Comparison of ENCODE assay signal across 12 cellular contexts in genomic region chr19:40809358-40810086, GRCh38. TPM values are rescaled to one million over a fixed set of nuclear protein-coding genes. Genes with fewer than 3 reads are reported as not detected.
DNase-seq lines count a peak whose midpoint lies in the region; ATAC-seq, FAIRE-seq and TF ChIP-seq lines count a peak whose summit lies in the region.
"Had no signal": no experiment of that assay in that cellular context is flagged by ENCODE, and none has a peak within 500 bp of the region (broad histone marks: within the 10 kb centered on the region; RNA-seq: fewer than 3 reads in every experiment).

No MANE protein-coding gene starts in this region.

- H3K27ac Mint-ChIP-seq in activated T-cell treated with anti-CD3 and anti-CD28 coated beads, Interleukin-2, amount 50 U/mL, for 24 hours, result peak overlapping the region; percentile 26
- no peak overlapping the region for H3K27ac Mint-ChIP-seq in activated T-helper 17 cell treated with anti-CD3 and anti-CD28 coated beads, Interleukin-2, amount 50 U/mL, for 72 hours

- no peaks in the 10 kb centered on the region for H3K9me3 Mint-ChIP-seq in activated T-cell treated with anti-CD3 and anti-CD28 coated beads, Interleukin-2, amount 50 U/mL, for 24 hours
- H3K9me3 Mint-ChIP-seq in activated T-helper 17 cell treated with anti-CD3 and anti-CD28 coated beads, Interleukin-2, amount 50 U/mL, for 72 hours, result no peaks in the 10 kb centered on the region

- peaks cover 3% of the 10 kb centered on the region for H3K27me3 Mint-ChIP-seq in activated T-cell treated with anti-CD3 and anti-CD28 coated beads, Interleukin-2, amount 50 U/mL, for 24 hours
- no peaks in the 10 kb centered on the region for H3K27me3 Mint-ChIP-seq in activated T-helper 17 cell treated with anti-CD3 and anti-CD28 coated beads, Interleukin-2, amount 50 U/mL, for 72 hours

- H3K4me1 Mint-ChIP-seq in activated T-cell treated with anti-CD3 and anti-CD28 coated beads, Interleukin-2, amount 50 U/mL, for 24 hours (ENCODE audit: low read depth), result peaks cover 75% of the 10 kb centered on the region
- H3K4me1 Mint-ChIP-seq in activated T-helper 17 cell treated with anti-CD3 and anti-CD28 coated beads, Interleukin-2, amount 50 U/mL, for 72 hours, result peaks cover 36% of the 10 kb centered on the region

- no peak for FAIRE-seq in kidney (lab: Jason Lieb, UNC)
- FAIRE-seq: GM19239 had no signal

- H3K36me3 ChIP-seq in kidney (ENCODE audit: control insufficient read depth in 1 of 2, insufficient read depth in 2 of 2, low read length in 2 of 2), result peaks cover 5 to 14% of the 10 kb centered on the region in 2 donors

- no peak overlapping the region for H3K9ac ChIP-seq in kidney (ENCODE audit: low read length in 2 of 2)

- peaks cover 55% of the 10 kb centered on the region for H3K36me3 Mint-ChIP-seq in activated T-cell treated with anti-CD3 and anti-CD28 coated beads, Interleukin-2, amount 50 U/mL, for 24 hours (ENCODE audit: low read depth)
- peaks cover 54% of the 10 kb centered on the region for H3K36me3 Mint-ChIP-seq in activated T-helper 17 cell treated with anti-CD3 and anti-CD28 coated beads, Interleukin-2, amount 50 U/mL, for 72 hours (ENCODE audit: low read depth)

- H3K4me3 Mint-ChIP-seq in activated T-cell treated with anti-CD3 and anti-CD28 coated beads, Interleukin-2, amount 50 U/mL, for 24 hours, result no peak overlapping the region
- peak overlapping the region; percentile 88 for H3K4me3 Mint-ChIP-seq in activated T-helper 17 cell treated with anti-CD3 and anti-CD28 coated beads, Interleukin-2, amount 50 U/mL, for 72 hours

- intact Hi-C loops in kidney (cut with DNase I), result loop anchor here (10.0 kb wide), 1 partner anchor 145 kb away; no protein-coding TSS in a partner anchor

- H3K4me3 ChIP-seq in kidney (ENCODE audit: low read length in 2 of 2), result peak overlapping the region; percentile 19 to 42

- no peaks in the 10 kb centered on the region for H3K9me3 ChIP-seq in kidney (ENCODE audit: control insufficient read depth in 1 of 2, low read length in 2 of 2)

- TF ChIP-seq CTCF in kidney (IDR thresholded peaks at IDR 0.05; ENCODE audit: borderline replicate concordance, extremely low read depth, insufficient read depth), result no peak

- H3K27ac ChIP-seq in kidney (ENCODE audit: low read depth in 2 of 2, low read length in 2 of 2) (no peak overlapping the region), substantia nigra (ENCODE audit: low read depth, low read length, poor library complexity, severe bottlenecking) (peak overlapping the region; percentile 55)

- DNase-seq in activated T-cell treated with anti-CD3 and anti-CD28 coated beads, Interleukin-2, amount 50 U/mL, for 24 hours, result no peak
- no peak for DNase-seq in activated T-cell treated with anti-CD3 and anti-CD28 coated beads, Interleukin-2, amount 50 U/mL, for 48 hours
- peak; percentile 76 for DNase-seq in kidney
- DNase-seq in substantia nigra (lab: John Stamatoyannopoulos, UW), result no peak
- DNase-seq in dermis blood vessel endothelial cell, result no peak
- no peak for DNase-seq in stimulated activated CD4-positive, alpha-beta T cell treated with anti-CD3 and anti-CD28 coated beads, Interleukin-15, amount 100 ng/mL, for 24 hours
- DNase-seq: activated CD8-positive, alpha-beta memory T cell treated with anti-CD3 and anti-CD28 coated beads, Interleukin-2, amount 50 U/mL, for 48 hours; central memory CD4-positive, alpha-beta T cell; MM.1S had no signal

- peaks cover 10 to 40% of the 10 kb centered on the region in 2 donors for H3K4me1 ChIP-seq in kidney (ENCODE audit: control insufficient read depth in 1 of 2, insufficient read depth in 1 of 2, low read depth in 1 of 2, low read length in 2 of 2)

- no peak for ATAC-seq in activated T-helper 17 cell treated with anti-CD3 and anti-CD28 coated beads, Interleukin-2, amount 50 U/mL, for 72 hours (replicated peaks)
- ATAC-seq in HG02870 (IDR thresholded peaks at IDR 0.05; ENCODE audit: unreplicated experiment), result no peak

RNA-seq across cellular contexts. Expression of gene EGLN2, which starts 10.5 kb away (rescaled TPM):
- total RNA-seq in activated T-helper 17 cell treated with anti-CD3 and anti-CD28 coated beads, Interleukin-2, amount 50 U/mL, for 72 hours, result 10 to 100 TPM; 78.1 to 86.8 TPM
- total RNA-seq in kidney, result 96.0 TPM
- 96.3 TPM for polyA plus RNA-seq in kidney (ENCODE audit: insufficient read depth, low read depth, low replicate concordance)
- 159 and 197 TPM in 2 replicates for total RNA-seq in dermis blood vessel endothelial cell

RNA-seq across cellular contexts. Expression of gene RAB4B, which starts 31.5 kb away (rescaled TPM):
- total RNA-seq in activated T-helper 17 cell treated with anti-CD3 and anti-CD28 coated beads, Interleukin-2, amount 50 U/mL, for 72 hours, result 10 to 100 TPM; 29.0 to 31.3 TPM
- total RNA-seq in kidney (42.1 TPM), dermis blood vessel endothelial cell (15.6 and 21.3 TPM in 2 replicates)
- polyA plus RNA-seq in kidney (ENCODE audit: insufficient read depth, low read depth, low replicate concordance), result 61.7 TPM

RNA-seq across cellular contexts. Expression of gene MIA, which starts 34.2 kb away (rescaled TPM):
- total RNA-seq in activated T-helper 17 cell treated with anti-CD3 and anti-CD28 coated beads, Interleukin-2, amount 50 U/mL, for 72 hours, result 1 to 10 TPM in 1 of 2 donors, not detected in 1; 5.7 TPM
- total RNA-seq in kidney, result 6.5 TPM
- not detected for polyA plus RNA-seq in kidney (ENCODE audit: insufficient read depth, low read depth, low replicate concordance)
- 0.68 TPM in 1 of 2 replicates, not detected in the other for total RNA-seq in dermis blood vessel endothelial cell

RNA-seq across cellular contexts. Expression of gene CYP2A6, which starts 40.7 kb away (rescaled TPM):
- not detected for total RNA-seq in activated T-helper 17 cell treated with anti-CD3 and anti-CD28 coated beads, Interleukin-2, amount 50 U/mL, for 72 hours
- total RNA-seq in kidney (not detected), dermis blood vessel endothelial cell (not detected in 2 replicates)
- polyA plus RNA-seq in kidney (ENCODE audit: insufficient read depth, low read depth, low replicate concordance), result not detected

RNA-seq across cellular contexts. Expression of gene SNRPA, which starts 58.5 kb away (rescaled TPM):
- total RNA-seq in activated T-helper 17 cell treated with anti-CD3 and anti-CD28 coated beads, Interleukin-2, amount 50 U/mL, for 72 hours, result 100 to 1,000 TPM; 171 to 175 TPM
- total RNA-seq in kidney (48.7 TPM), dermis blood vessel endothelial cell (22.1 and 45.8 TPM in 2 replicates)
- polyA plus RNA-seq in kidney (ENCODE audit: insufficient read depth, low read depth, low replicate concordance), result 52.6 TPM
